In the genomic region with DNA sequence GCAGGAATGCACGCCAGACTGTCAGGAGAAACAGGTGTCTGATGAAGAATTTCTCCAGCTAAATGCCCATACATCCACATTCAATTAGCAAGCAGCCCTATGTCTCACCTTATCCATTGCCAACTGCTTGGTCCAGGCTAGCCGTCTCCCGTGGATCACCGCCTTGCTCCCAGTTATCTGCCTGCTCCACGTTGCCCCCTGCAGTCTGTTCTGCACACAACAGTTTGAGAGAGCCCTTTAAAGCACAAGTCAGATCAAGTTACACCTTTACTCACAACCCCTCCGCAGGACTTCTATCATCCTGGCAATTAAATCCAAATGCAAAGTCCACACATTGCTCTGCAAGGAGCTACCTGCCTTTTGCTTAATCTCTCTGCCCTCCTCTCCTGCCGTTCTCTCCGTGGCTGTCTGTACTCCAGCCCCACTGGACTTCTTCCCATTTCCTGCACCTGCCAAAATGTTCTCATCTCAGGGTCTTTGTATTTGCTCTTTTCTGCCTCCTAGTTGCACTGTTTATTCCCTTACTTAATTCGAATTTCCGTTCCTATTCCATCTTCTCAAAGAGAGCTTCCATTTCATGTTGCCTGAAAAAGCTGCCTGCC, we compare ENCODE assay signal across 8 cellular contexts.
DNase-seq lines count a peak whose midpoint lies in the region; ATAC-seq and TF ChIP-seq lines count a peak whose summit lies in the region.
"Had no signal": no experiment of that assay in that cellular context is flagged by ENCODE, and none has a peak within 500 bp of the region (broad histone marks: within the 10 kb centered on the region; RNA-seq: fewer than 3 reads in every experiment).

No MANE protein-coding gene starts in this region.

- POLR2A ChIA-PET in activated naive CD8-positive, alpha-beta T cell treated with anti-CD3 and anti-CD28 coated beads, Interleukin-2, amount 10 ng/mL, durations not matched to agents 7 days and 5 days (lab: Charles Lee), result no interaction called here
- POLR2A ChIA-PET in CD4-positive, alpha-beta T cell (lab: Charles Lee), result no interaction called here

- no peaks in the 10 kb centered on the region for H3K4me1 Mint-ChIP-seq in activated naive CD8-positive, alpha-beta T cell treated with anti-CD3 and anti-CD28 coated beads, Interleukin-2, amount 10 ng/mL, durations not matched to agents 7 days and 5 days
- no peaks in the 10 kb centered on the region for H3K4me1 Mint-ChIP-seq in CD4-positive, alpha-beta T cell (ENCODE audit: low read depth)

- H3K27me3 ChIP-seq in CD4-positive, alpha-beta T cell (ENCODE audit: control insufficient read depth, insufficient read depth, low read length), result no peaks in the 10 kb centered on the region

- H3K9me3 ChIP-seq in CD4-positive, alpha-beta T cell (ENCODE audit: control insufficient read depth, low read length), result no peaks in the 10 kb centered on the region

- no peaks in the 10 kb centered on the region for H3K27me3 Mint-ChIP-seq in activated naive CD8-positive, alpha-beta T cell treated with anti-CD3 and anti-CD28 coated beads, Interleukin-2, amount 10 ng/mL, durations not matched to agents 7 days and 5 days
- H3K27me3 Mint-ChIP-seq in CD4-positive, alpha-beta T cell, result no peaks in the 10 kb centered on the region

- H3K9me3 Mint-ChIP-seq in activated naive CD8-positive, alpha-beta T cell treated with anti-CD3 and anti-CD28 coated beads, Interleukin-2, amount 10 ng/mL, durations not matched to agents 7 days and 5 days, result no peaks in the 10 kb centered on the region
- peaks cover 6% of the 10 kb centered on the region for H3K9me3 Mint-ChIP-seq in CD4-positive, alpha-beta T cell

- DNase-seq in NCI-H1048 (lab: John Stamatoyannopoulos, UW) (peak; percentile 24), kidney glomerular epithelial cell (lab: John Stamatoyannopoulos, UW) (peak; percentile 30), superior temporal gyrus (ENCODE audit: extremely low spot score) (peak; percentile 76)
- peak; percentile 23 for DNase-seq in activated naive CD8-positive, alpha-beta T cell treated with anti-CD3 and anti-CD28 coated beads, Interleukin-2, amount 10 ng/mL, durations not matched to agents 7 days and 5 days
- no peak for DNase-seq in CD4-positive, alpha-beta T cell

- H3K4me3 Mint-ChIP-seq in activated naive CD8-positive, alpha-beta T cell treated with anti-CD3 and anti-CD28 coated beads, Interleukin-2, amount 10 ng/mL, durations not matched to agents 7 days and 5 days, result no peak overlapping the region
- H3K4me3 Mint-ChIP-seq in CD4-positive, alpha-beta T cell, result no peak overlapping the region

- peak; percentile 5; the same call in 1 of the 2 replicates for TF ChIP-seq CTCF in GM12874 (IDR thresholded peaks at IDR 0.05; ENCODE audit: insufficient read depth, low read depth, low read length)
- TF ChIP-seq CTCF in CD4-positive, alpha-beta T cell (IDR thresholded peaks at IDR 0.05), result no peak

- no peaks in the 10 kb centered on the region for H3K36me3 Mint-ChIP-seq in activated naive CD8-positive, alpha-beta T cell treated with anti-CD3 and anti-CD28 coated beads, Interleukin-2, amount 10 ng/mL, durations not matched to agents 7 days and 5 days
- H3K36me3 Mint-ChIP-seq in CD4-positive, alpha-beta T cell (ENCODE audit: low read depth), result no peaks in the 10 kb centered on the region

- ATAC-seq in activated naive CD8-positive, alpha-beta T cell treated with anti-CD3 and anti-CD28 coated beads, Interleukin-2, amount 10 ng/mL, durations not matched to agents 7 days and 5 days (ENCODE audit: low read depth), result no peak
- ATAC-seq in HG03520 (IDR thresholded peaks at IDR 0.05; ENCODE audit: unreplicated experiment), result no peak
- no peak for ATAC-seq in CD4-positive, alpha-beta T cell (ENCODE audit: poor library complexity)

- no peak overlapping the region for H3K27ac Mint-ChIP-seq in activated naive CD8-positive, alpha-beta T cell treated with anti-CD3 and anti-CD28 coated beads, Interleukin-2, amount 10 ng/mL, durations not matched to agents 7 days and 5 days
- no peak overlapping the region for H3K27ac Mint-ChIP-seq in CD4-positive, alpha-beta T cell

- CTCF ChIA-PET in CD4-positive, alpha-beta T cell (lab: Charles Lee), result no interaction called here

- intact Hi-C loops in CD4-positive, alpha-beta T cell (cut with DNase I, micrococcal nuclease), result no loop called here

- no peak overlapping the region for H3K27ac ChIP-seq in CD4-positive, alpha-beta T cell (ENCODE audit: low read depth, low read length)
- H3K27ac ChIP-seq: SK-N-MC had no signal

Comparison
In these comparisons a context has a peak if more than half of its experiments do, and no peak if none do; other contexts are left out.
1. DNase-seq: peak in NCI-H1048 (single experiment), activated naive CD8-positive, alpha-beta T cell treated with anti-CD3 and anti-CD28 coated beads, Interleukin-2, amount 10 ng/mL, durations not matched to agents 7 days and 5 days (single experiment), kidney glomerular epithelial cell (single experiment) and superior temporal gyrus (single experiment); none in CD4-positive, alpha-beta T cell (0 of 10).